ENCODE assay signal across 8 cellular contexts in genomic region chr7:158976468-158976848, GRCh38.
DNase-seq lines count a peak whose midpoint lies in the region; ATAC-seq, FAIRE-seq and TF ChIP-seq lines count a peak whose summit lies in the region.

No MANE protein-coding gene starts in this region.

- CTCF ChIA-PET in CD8-positive, alpha-beta T cell (lab: Charles Lee) = interaction anchor here (1.0 to 5.1 kb wide), 43 partner anchors 9 to 598 kb away, joined by 3 to 75 read pairs (median 5); partner anchors contain the start of genes ESYT2 and NCAPG2
- CTCF ChIA-PET in IMR-90 (lab: Yijun Ruan, JAX) = interaction anchor here (0.6 to 2.6 kb wide), 12 partner anchors 10 to 326 kb away, joined by 3 to 32 read pairs (median 6); no protein-coding TSS in a partner anchor

- no peaks in the 10 kb centered on the region for H3K36me3 ChIP-seq in CD8-positive, alpha-beta T cell (ENCODE audit: insufficient read depth, low read length)
- no peaks in the 10 kb centered on the region for H3K36me3 ChIP-seq in IMR-90 (ENCODE audit: control insufficient read depth, insufficient read depth, low read length)
- no peaks in the 10 kb centered on the region for H3K36me3 ChIP-seq in mucosa of descending colon (ENCODE audit: low read depth)

- FAIRE-seq in HTR-8/SVneo (lab: Jason Lieb, UNC) = no peak

- H3K18ac ChIP-seq in IMR-90 (ENCODE audit: low read depth, low read length) = no peak overlapping the region

- intact Hi-C loops in CD8-positive, alpha-beta T cell (cut with DNase I, micrococcal nuclease) = loop anchor here (2.0 to 10.0 kb wide), 5 partner anchors 122 to 579 kb away; partner anchors contain the start of gene DYNC2I1 (in 1 of the 2)
- intact Hi-C loops in IMR-90 (cut with micrococcal nuclease) (loop anchor here (2.0 kb wide), 2 partner anchors 146 to 1544 kb away; no protein-coding TSS in a partner anchor), mucosa of descending colon (cut with DNase I, micrococcal nuclease) (loop anchor here in 1 of 2 donors (10.0 kb wide), 1 partner anchor 282 kb away; no protein-coding TSS in a partner anchor)

- BruUV-seq in IMR-90 (replicated peaks; lab: Mats Ljungman, UMichigan) = no TSS peak

- no peak overlapping the region for H2BK15ac ChIP-seq in IMR-90 (ENCODE audit: low read depth, low read length)

- no peak overlapping the region for H3K9ac ChIP-seq in IMR-90 (ENCODE audit: low read depth, low read length)

- WGBS in IMR-90 (ENCODE audit: extremely low coverage in 2 of 2, insufficient read length in 1 of 2), 2 experiments = 60% methylated on average over 2 of the region's 5 CpGs; no CpG with 5 or more reads in 1 of the 2 experiments

- H3K9me1 ChIP-seq in IMR-90 (ENCODE audit: insufficient read depth, low read length) = no peaks in the 10 kb centered on the region

- peak overlapping the region; percentile 84 for H3K4me3 Mint-ChIP-seq in CD8-positive, alpha-beta T cell
- H3K4me3 Mint-ChIP-seq in natural killer cell treated with Interleukin-12 subunit alpha and Interleukin-12 subunit beta and Interleukin-15 and Interleukin-18, amount 100 ng/mL, for 72 hours = peak overlapping the region; percentile 83

- TF ChIP-seq RAD21 in IMR-90 (IDR thresholded peaks at IDR 0.05; ENCODE audit: low read length) = no peak

- no peak overlapping the region for H4K91ac ChIP-seq in IMR-90 (ENCODE audit: insufficient read depth, low read depth, low read length)

- no peaks in the 10 kb centered on the region for H4K20me1 ChIP-seq in IMR-90 (ENCODE audit: insufficient read depth, low read length)

- no peaks in the 10 kb centered on the region for H3K27me3 Mint-ChIP-seq in CD8-positive, alpha-beta T cell (ENCODE audit: low read depth)
- H3K27me3 Mint-ChIP-seq in natural killer cell treated with Interleukin-12 subunit alpha and Interleukin-12 subunit beta and Interleukin-15 and Interleukin-18, amount 100 ng/mL, for 72 hours = no peaks in the 10 kb centered on the region

- POLR2A ChIA-PET in CD8-positive, alpha-beta T cell (lab: Charles Lee) = interaction anchor here (0.6 to 1.2 kb wide), 4 partner anchors 147 to 287 kb away, joined by 3 to 5 read pairs (median 3); partner anchors contain the start of gene ESYT2
- POLR2A ChIA-PET in IMR-90 (lab: Charles Lee; ENCODE audit: unreplicated experiment) = no interaction called here

- in situ Hi-C loops in IMR-90 (cut with MboI; ENCODE audit: low sequenced_read_pairs) = loop anchor here (5.0 kb wide), 1 partner anchor 279 kb away; no protein-coding TSS in a partner anchor

- H3K4me2 ChIP-seq in IMR-90 (ENCODE audit: low read depth, low read length) = no peak overlapping the region; the same call in 1 of the 2 replicates

- H3K27ac ChIP-seq in CD8-positive, alpha-beta T cell (ENCODE audit: low read depth, low read length) = peak overlapping the region; percentile 36
- H3K27ac ChIP-seq in IMR-90 (ENCODE audit: insufficient read depth, low read length) = no peak overlapping the region

- H4K8ac ChIP-seq in IMR-90 (ENCODE audit: low read depth in 2 of 2, low read length in 2 of 2) = no peak overlapping the region

- ATAC-seq in CD8-positive, alpha-beta T cell = peak; percentile 21
- ATAC-seq in GM21447 (IDR thresholded peaks at IDR 0.05; ENCODE audit: unreplicated experiment) (peak; percentile 53), IMR-90 (ENCODE audit: low read depth) (peak; percentile 28), mucosa of descending colon (no peak)
- ATAC-seq in natural killer cell treated with Interleukin-12 subunit alpha and Interleukin-12 subunit beta and Interleukin-15 and Interleukin-18, amount 100 ng/mL, for 72 hours = peak; percentile 57 to 65

- H3K23ac ChIP-seq in IMR-90 (ENCODE audit: low read depth, low read length) = no peak overlapping the region

- H2AFZ ChIP-seq in IMR-90 (replicated peaks; ENCODE audit: low read length, poor library complexity) = peak overlapping the region; percentile 95

- H2BK5ac ChIP-seq in IMR-90 (ENCODE audit: low read depth, low read length, poor library complexity, severe bottlenecking) = no peak overlapping the region

- H4K5ac ChIP-seq in IMR-90 (ENCODE audit: low read depth, low read length) = no peak overlapping the region

- dilution Hi-C loops in IMR-90 (cut with HindIII; ENCODE audit: low sequenced_read_pairs, unreplicated experiment) = no loop called here

- no peak for TF ChIP-seq POLR2A in IMR-90 (IDR thresholded peaks at IDR 0.05; ENCODE audit: low read depth, low read length)

- H2BK20ac ChIP-seq in IMR-90 (ENCODE audit: low read depth, low read length) = no peak overlapping the region

- peak in 2 of 7 experiments; percentile 13 to 60 for DNase-seq in CD8-positive, alpha-beta T cell
- no peak for DNase-seq in IMR-90
- no peak for DNase-seq in choroid plexus epithelial cell (ENCODE audit: low read depth)
- no peak for DNase-seq in natural killer cell treated with Interleukin-12 subunit alpha and Interleukin-12 subunit beta and Interleukin-15 and Interleukin-18, amount 100 ng/mL, for 72 hours (ENCODE audit: low spot score)
- no peak for DNase-seq in HTR-8/SVneo (ENCODE audit: insufficient read length, low spot score)
- DNase-seq in mucosa of descending colon = no peak
- no peak for DNase-seq in stimulated activated CD4-positive, alpha-beta T cell treated with anti-CD3 and anti-CD28 coated beads, Interleukin-4, amount 100 ng/mL, for 4 hours

- peak overlapping the region; percentile 42 for H3K4me3 ChIP-seq in CD8-positive, alpha-beta T cell (ENCODE audit: low read depth, low read length)
- H3K4me3 ChIP-seq in IMR-90 (ENCODE audit: insufficient read depth, low read depth, low read length) (no peak overlapping the region), choroid plexus epithelial cell (ENCODE audit: low read depth, low read length) (peak overlapping the region; percentile 55), mucosa of descending colon (no peak overlapping the region)

- H3K27ac Mint-ChIP-seq in CD8-positive, alpha-beta T cell = peak overlapping the region; percentile 83
- H3K27ac Mint-ChIP-seq in natural killer cell treated with Interleukin-12 subunit alpha and Interleukin-12 subunit beta and Interleukin-15 and Interleukin-18, amount 100 ng/mL, for 72 hours = peak overlapping the region; percentile 64 to 77

- H2AK5ac ChIP-seq in IMR-90 (ENCODE audit: low read depth, low read length) = no peak overlapping the region

- H3K14ac ChIP-seq in IMR-90 (replicated peaks; ENCODE audit: low read depth, low read length) = no peak overlapping the region

- H2BK120ac ChIP-seq in IMR-90 (ENCODE audit: low read depth, low read length) = no peak overlapping the region

- no peak overlapping the region for H3K56ac ChIP-seq in IMR-90 (ENCODE audit: extremely low read depth, insufficient read depth, low read length)

- no peaks in the 10 kb centered on the region for H3K27me3 ChIP-seq in CD8-positive, alpha-beta T cell (ENCODE audit: insufficient read depth, low read length)
- H3K27me3 ChIP-seq in IMR-90 (ENCODE audit: control insufficient read depth, insufficient read depth, low read length) = no peaks in the 10 kb centered on the region

- no peak overlapping the region for H3K4ac ChIP-seq in IMR-90 (ENCODE audit: low read depth, low read length)

- H2AK9ac ChIP-seq in IMR-90 (replicated peaks; ENCODE audit: low read depth, low read length, poor library complexity) = no peak overlapping the region

- H3K9me3 Mint-ChIP-seq in CD8-positive, alpha-beta T cell = no peaks in the 10 kb centered on the region
- no peaks in the 10 kb centered on the region for H3K9me3 Mint-ChIP-seq in natural killer cell treated with Interleukin-12 subunit alpha and Interleukin-12 subunit beta and Interleukin-15 and Interleukin-18, amount 100 ng/mL, for 72 hours

- peaks cover 11% of the 10 kb centered on the region for H3K4me1 ChIP-seq in CD8-positive, alpha-beta T cell (ENCODE audit: insufficient read depth, low read length)
- H3K4me1 ChIP-seq in IMR-90 (ENCODE audit: control insufficient read depth, insufficient read depth, low read length) (no peaks in the 10 kb centered on the region), mucosa of descending colon (ENCODE audit: low read depth) (peaks cover 17% of the 10 kb centered on the region)

- peaks cover 4% of the 10 kb centered on the region for H3K9me3 ChIP-seq in CD8-positive, alpha-beta T cell (ENCODE audit: low read length)
- H3K9me3 ChIP-seq in IMR-90 (ENCODE audit: control insufficient read depth, insufficient read depth, low read length) (peaks cover 7% of the 10 kb centered on the region), mucosa of descending colon (peaks cover 9% of the 10 kb centered on the region)

- no peak for TF ChIP-seq CTCF in CD8-positive, alpha-beta T cell (IDR thresholded peaks at IDR 0.05)
- TF ChIP-seq CTCF in IMR-90 (conservative IDR thresholded peaks at IDR 0.05; ENCODE audit: low read depth, low read length) = no peak
- TF ChIP-seq CTCF in choroid plexus epithelial cell (conservative IDR thresholded peaks at IDR 0.05; ENCODE audit: low read depth, low read length) = no peak
- no peak for TF ChIP-seq CTCF in mucosa of descending colon (IDR thresholded peaks at IDR 0.05)

- H3K36me3 Mint-ChIP-seq in CD8-positive, alpha-beta T cell = no peaks in the 10 kb centered on the region
- peaks cover 2% of the 10 kb centered on the region for H3K36me3 Mint-ChIP-seq in natural killer cell treated with Interleukin-12 subunit alpha and Interleukin-12 subunit beta and Interleukin-15 and Interleukin-18, amount 100 ng/mL, for 72 hours

- H3K79me1 ChIP-seq in IMR-90 (ENCODE audit: low read depth in 1 of 2, low read length in 2 of 2) = no peaks in the 10 kb centered on the region

- H3K4me1 Mint-ChIP-seq in CD8-positive, alpha-beta T cell (ENCODE audit: low read depth) = peaks cover 20% of the 10 kb centered on the region
- H3K4me1 Mint-ChIP-seq in natural killer cell treated with Interleukin-12 subunit alpha and Interleukin-12 subunit beta and Interleukin-15 and Interleukin-18, amount 100 ng/mL, for 72 hours (ENCODE audit: low read depth in 2 of 2) = peaks cover 11 to 15% of the 10 kb centered on the region in 2 donors

TF ChIP-seq in IMR-90, 13 proteins besides CTCF, POLR2A, EP300 and RAD21 (continues in another document):
- TF ChIP-seq SMC3 (IDR thresholded peaks at IDR 0.05; ENCODE audit: low read depth, low read length) (no peak), BHLHE40 (IDR thresholded peaks at IDR 0.05; ENCODE audit: low read depth, low read length) (no peak), USF2 (IDR thresholded peaks at IDR 0.05; ENCODE audit: low read depth, low read length) (no peak), NFE2L2 (IDR thresholded peaks at IDR 0.05; ENCODE audit: low read depth, low read length) (no peak), CEBPB (IDR thresholded peaks at IDR 0.05; ENCODE audit: low read depth, low read length) (no peak), MAZ (IDR thresholded peaks at IDR 0.05; ENCODE audit: borderline replicate concordance, low read depth, low read length) (no peak), RFX5 (IDR thresholded peaks at IDR 0.05; ENCODE audit: low read depth, low read length) (no peak), FOS (IDR thresholded peaks at IDR 0.05; ENCODE audit: low read depth, low read length) (no peak)

Comparison
In these comparisons a context has a peak if more than half of its experiments do, and no peak if none do; other contexts are left out.
1. H3K4me3 ChIP-seq: peak in CD8-positive, alpha-beta T cell (single experiment) and choroid plexus epithelial cell (single experiment); none in IMR-90 (single experiment) and mucosa of descending colon (single experiment).